13 cellular contexts compared by ENCODE assay signal in genomic region chr12:123474493-123475255, GRCh38. TPM values are rescaled to one million over a fixed set of nuclear protein-coding genes. Genes with fewer than 3 reads are reported as not detected.
DNase-seq lines count a peak whose midpoint lies in the region; ATAC-seq and TF ChIP-seq lines count a peak whose summit lies in the region.
"Had no signal": no experiment of that assay in that cellular context is flagged by ENCODE, and none has a peak within 500 bp of the region (broad histone marks: within the 10 kb centered on the region; RNA-seq: fewer than 3 reads in every experiment).

No MANE protein-coding gene starts in this region.

- POLR2A ChIA-PET in activated CD4-positive, alpha-beta T cell treated with anti-CD3 and anti-CD28 coated beads, Interleukin-2, amount 10 ng/mL, durations not matched to agents 7 days and 5 days (lab: Charles Lee): no interaction called here
- POLR2A ChIA-PET in PC-9 (lab: Charles Lee; ENCODE audit: unreplicated experiment): no interaction called here

- no peaks in the 10 kb centered on the region for H3K27me3 Mint-ChIP-seq in activated CD4-positive, alpha-beta T cell treated with anti-CD3 and anti-CD28 coated beads, Interleukin-2, amount 10 ng/mL, durations not matched to agents 7 days and 5 days
- H3K27me3 Mint-ChIP-seq in activated T-helper 17 cell treated with anti-CD3 and anti-CD28 coated beads, Interleukin-2, amount 50 U/mL, for 72 hours: no peaks in the 10 kb centered on the region

- no peaks in the 10 kb centered on the region for H3K9me3 Mint-ChIP-seq in activated CD4-positive, alpha-beta T cell treated with anti-CD3 and anti-CD28 coated beads, Interleukin-2, amount 10 ng/mL, durations not matched to agents 7 days and 5 days
- no peaks in the 10 kb centered on the region for H3K9me3 Mint-ChIP-seq in activated T-helper 17 cell treated with anti-CD3 and anti-CD28 coated beads, Interleukin-2, amount 50 U/mL, for 72 hours

- H3K36me3 Mint-ChIP-seq in activated CD4-positive, alpha-beta T cell treated with anti-CD3 and anti-CD28 coated beads, Interleukin-2, amount 10 ng/mL, durations not matched to agents 7 days and 5 days (ENCODE audit: low read depth): peaks cover 6% of the 10 kb centered on the region
- peaks cover 22% of the 10 kb centered on the region for H3K36me3 Mint-ChIP-seq in activated T-helper 17 cell treated with anti-CD3 and anti-CD28 coated beads, Interleukin-2, amount 50 U/mL, for 72 hours (ENCODE audit: low read depth)

- H3K27ac ChIP-seq in left ventricle myocardium inferior (replicated peaks): peak overlapping the region; percentile 93
- H3K27ac ChIP-seq in stomach smooth muscle (ENCODE audit: low read length): peak overlapping the region; percentile 37
- no peak overlapping the region for H3K27ac ChIP-seq in PC-9
- H3K27ac ChIP-seq: KMS-11 had no signal

- no peak overlapping the region for H3K4me3 Mint-ChIP-seq in activated CD4-positive, alpha-beta T cell treated with anti-CD3 and anti-CD28 coated beads, Interleukin-2, amount 10 ng/mL, durations not matched to agents 7 days and 5 days
- peak overlapping the region; percentile 46 for H3K4me3 Mint-ChIP-seq in activated T-helper 17 cell treated with anti-CD3 and anti-CD28 coated beads, Interleukin-2, amount 50 U/mL, for 72 hours

- H3K4me1 ChIP-seq in left ventricle myocardium inferior: peaks cover 78% of the 10 kb centered on the region
- no peaks in the 10 kb centered on the region for H3K4me1 ChIP-seq in stomach smooth muscle (ENCODE audit: control insufficient read depth, insufficient read depth, low read length)
- H3K4me1 ChIP-seq in PC-9 (replicated peaks; ENCODE audit: insufficient read depth): no peaks in the 10 kb centered on the region
- H3K4me1 ChIP-seq: BE2C had no signal

- H3F3A ChIP-seq in PC-9 (ENCODE audit: insufficient read depth, low read depth): peaks cover 17% of the 10 kb centered on the region; the same call in 1 of the 2 replicates

- ATAC-seq in activated T-helper 17 cell treated with anti-CD3 and anti-CD28 coated beads, Interleukin-2, amount 50 U/mL, for 72 hours (replicated peaks): peak; percentile 73
- no peak for ATAC-seq in omental fat pad (ENCODE audit: low FRiP score)
- ATAC-seq: sciatic nerve had no signal

- peak overlapping the region in 1 of 2 donors; percentile 29 for H3K9ac ChIP-seq in stomach smooth muscle (ENCODE audit: low read length in 2 of 2)
- H3K9ac ChIP-seq: KMS-11 had no signal

- H3K36me3 ChIP-seq in left ventricle myocardium inferior (peaks cover 58% of the 10 kb centered on the region), stomach smooth muscle (ENCODE audit: control insufficient read depth in 2 of 2, insufficient read depth in 2 of 2, low read length in 2 of 2) (peaks cover 23 to 31% of the 10 kb centered on the region in 2 donors), PC-9 (ENCODE audit: low read depth) (no peaks in the 10 kb centered on the region)

- H3K27me3 ChIP-seq in left ventricle myocardium inferior (ENCODE audit: low read depth) (no peaks in the 10 kb centered on the region), stomach smooth muscle (ENCODE audit: control insufficient read depth in 1 of 2, insufficient read depth in 2 of 2, low read length in 2 of 2) (no peaks in the 10 kb centered on the region), PC-9 (ENCODE audit: insufficient read depth, low read depth) (no peaks in the 10 kb centered on the region)
- H3K27me3 ChIP-seq: BE2C had no signal

- no TSS peak for BruUV-seq in PC-9 (replicated peaks; lab: Mats Ljungman, UMichigan)

- H3K9me3 ChIP-seq in left ventricle myocardium inferior (replicated peaks) (no peaks in the 10 kb centered on the region), stomach smooth muscle (ENCODE audit: control insufficient read depth in 2 of 2, low read length in 2 of 2) (no peaks in the 10 kb centered on the region), PC-9 (ENCODE audit: insufficient read depth, low read depth) (no peaks in the 10 kb centered on the region)
- H3K9me3 ChIP-seq: BE2C had no signal

- intact Hi-C loops in left ventricle myocardium inferior (cut with micrococcal nuclease) (no loop called here), PC-9 (cut with micrococcal nuclease; ENCODE audit: unreplicated experiment) (loop anchor here (10.0 kb wide), 1 partner anchor 60 kb away; the partner anchor contains the start of gene RILPL1)

- H3K27ac Mint-ChIP-seq in activated CD4-positive, alpha-beta T cell treated with anti-CD3 and anti-CD28 coated beads, Interleukin-2, amount 10 ng/mL, durations not matched to agents 7 days and 5 days: peak overlapping the region; percentile 83
- peak overlapping the region; percentile 79 for H3K27ac Mint-ChIP-seq in activated T-helper 17 cell treated with anti-CD3 and anti-CD28 coated beads, Interleukin-2, amount 50 U/mL, for 72 hours

- DNase-seq in activated CD4-positive, alpha-beta T cell treated with anti-CD3 and anti-CD28 coated beads, Interleukin-2, amount 10 ng/mL, durations not matched to agents 7 days and 5 days: no peak
- no peak for DNase-seq in activated CD4-positive, alpha-beta T cell treated with anti-CD3 and anti-CD28 coated beads, Interleukin-2, amount 50 U/mL, for 4 hours
- DNase-seq in left ventricle myocardium inferior (peak; percentile 45), NCI-H748 treated with DMSO at 0.1 percent for 48 hours (lab: John Stamatoyannopoulos, UW) (no peak), omental fat pad (ENCODE audit: low spot score) (no peak), PC-9 (no peak)
- DNase-seq: BE2C, H7, mammary epithelial cell had no signal

- no peak overlapping the region for H2AFZ ChIP-seq in PC-9

- no peak for TF ChIP-seq CTCF in left ventricle myocardium inferior (IDR thresholded peaks at IDR 0.05; ENCODE audit: borderline replicate concordance)
- no peak for TF ChIP-seq CTCF in omental fat pad (IDR thresholded peaks at IDR 0.05)
- no peak for TF ChIP-seq CTCF in PC-9 (conservative IDR thresholded peaks at IDR 0.05)

- no peaks in the 10 kb centered on the region for H3K79me2 ChIP-seq in PC-9 (ENCODE audit: low read depth)

- H3K4me1 Mint-ChIP-seq in activated CD4-positive, alpha-beta T cell treated with anti-CD3 and anti-CD28 coated beads, Interleukin-2, amount 10 ng/mL, durations not matched to agents 7 days and 5 days: peaks cover 20% of the 10 kb centered on the region
- H3K4me1 Mint-ChIP-seq in activated T-helper 17 cell treated with anti-CD3 and anti-CD28 coated beads, Interleukin-2, amount 50 U/mL, for 72 hours: peaks cover 16% of the 10 kb centered on the region

- CTCF ChIA-PET in activated CD4-positive, alpha-beta T cell treated with anti-CD3 and anti-CD28 coated beads, Interleukin-2, amount 10 ng/mL, durations not matched to agents 7 days and 5 days (lab: Charles Lee): interaction anchor here (0.9 to 1.2 kb wide), 2 partner anchors 9 to 20 kb away, joined by 3 read pairs; no protein-coding TSS in a partner anchor
- CTCF ChIA-PET in PC-9 (lab: Charles Lee): no interaction called here

- no peak overlapping the region for H3K4me2 ChIP-seq in PC-9
- H3K4me2 ChIP-seq: KMS-11 had no signal

- no peaks in the 10 kb centered on the region for H4K20me1 ChIP-seq in PC-9 (ENCODE audit: insufficient read depth)

- H3K9me2 ChIP-seq in PC-9 (ENCODE audit: insufficient read depth): no peaks in the 10 kb centered on the region

- H3K4me3 ChIP-seq in left ventricle myocardium inferior (peak overlapping the region; percentile 35), stomach smooth muscle (ENCODE audit: low read length in 2 of 2) (no peak overlapping the region), PC-9 (no peak overlapping the region)

RNA-seq across cellular contexts. Expression of gene SNRNP35, which starts 16.7 kb away (rescaled TPM):
- total RNA-seq in activated CD4-positive, alpha-beta T cell treated with anti-CD3 and anti-CD28 coated beads, Interleukin-2, amount 10 ng/mL, durations not matched to agents 7 days and 5 days: 10 to 100 TPM; 24.8 to 31.7 TPM
- 10 to 100 TPM; 23.5 to 31.4 TPM for total RNA-seq in activated T-helper 17 cell treated with anti-CD3 and anti-CD28 coated beads, Interleukin-2, amount 50 U/mL, for 72 hours
- total RNA-seq in left ventricle myocardium inferior: 23.0 TPM
- 10 to 100 TPM; 14.7 to 38.1 (median 21.0) TPM for total RNA-seq in omental fat pad
- total RNA-seq in PC-9 (2021): 24.3 and 28.6 TPM in 2 replicates

RNA-seq across cellular contexts. Expression of gene RILPL2, which starts 38.2 kb away (rescaled TPM):
- total RNA-seq in activated CD4-positive, alpha-beta T cell treated with anti-CD3 and anti-CD28 coated beads, Interleukin-2, amount 10 ng/mL, durations not matched to agents 7 days and 5 days: 1 to 10 TPM; 6.0 to 6.5 TPM
- total RNA-seq in activated T-helper 17 cell treated with anti-CD3 and anti-CD28 coated beads, Interleukin-2, amount 50 U/mL, for 72 hours: 10 to 100 TPM; 12.3 to 12.6 TPM
- total RNA-seq in left ventricle myocardium inferior (2.2 TPM), omental fat pad (10 to 100 TPM in 2 of 4 donors, 1 to 10 TPM in 2; 8.9 to 12.7 (median 10.1) TPM), PC-9 (2021) (3.6 and 4.3 TPM in 2 replicates)

RNA-seq across cellular contexts. Expression of gene RILPL1, which starts 58.8 kb away (rescaled TPM):
- total RNA-seq in activated CD4-positive, alpha-beta T cell treated with anti-CD3 and anti-CD28 coated beads, Interleukin-2, amount 10 ng/mL, durations not matched to agents 7 days and 5 days: under 1 TPM; 0.79 to 0.89 TPM
- total RNA-seq in activated T-helper 17 cell treated with anti-CD3 and anti-CD28 coated beads, Interleukin-2, amount 50 U/mL, for 72 hours: 1 to 10 TPM; 3.2 to 3.5 TPM
- total RNA-seq in left ventricle myocardium inferior: 89.7 TPM
- total RNA-seq in omental fat pad: 10 to 100 TPM in 3 of 4 donors, 1 to 10 TPM in 1; 8.5 to 21.9 (median 11.2) TPM
- total RNA-seq in PC-9 (2021): 11.5 and 15.3 TPM in 2 replicates
